ENCODE assay signal across 1 cellular context in genomic region chr9:136885950-136886578, GRCh38.
TF ChIP-seq lines count a peak whose summit lies in the region.

TSS of gene TRAF2 (plus strand) at chr9:136886516. CDS start at chr9:136898741, 12,225 bp downstream.

TF ChIP-seq in K562, 482 proteins besides CTCF, POLR2A, EP300 and RAD21 (continued from another document and continues in another):
- TF ChIP-seq PCBP1 (IDR thresholded peaks at IDR 0.05; ENCODE audit: low read depth, low read length, poor library complexity, severe bottlenecking): peak; percentile 93
- peak; percentile 64; the same call in 1 of the 2 replicates for TF ChIP-seq SIN3B (IDR thresholded peaks at IDR 0.05; ENCODE audit: low read depth)
- no peak; the same call in 1 of the 2 replicates for TF ChIP-seq TFAP4 (CRISPR knock-in tag; IDR thresholded peaks at IDR 0.05; ENCODE audit: borderline replicate concordance)
- TF ChIP-seq SOX6 (IDR thresholded peaks at IDR 0.05): no peak
- peak; percentile 77 for TF ChIP-seq HNRNPLL (IDR thresholded peaks at IDR 0.05; ENCODE audit: low read depth, low read length, poor library complexity, severe bottlenecking)
- TF ChIP-seq NKRF (IDR thresholded peaks at IDR 0.05; ENCODE audit: borderline replicate concordance): peak; percentile 37; the same call in 1 of the 2 replicates
- TF ChIP-seq ZNF778 (CRISPR knock-in tag; IDR thresholded peaks at IDR 0.05): no peak
- TF ChIP-seq ZNF511 (CRISPR knock-in tag; IDR thresholded peaks at IDR 0.05): no peak
- no peak for TF ChIP-seq TFE3 (CRISPR knock-in tag; IDR thresholded peaks at IDR 0.05)
- no peak for TF ChIP-seq IRF2 (CRISPR knock-in tag; IDR thresholded peaks at IDR 0.05)
- no peak for TF ChIP-seq HEY1 (CRISPR knock-in tag; IDR thresholded peaks at IDR 0.05; ENCODE audit: borderline replicate concordance)
- TF ChIP-seq HMGN3 (IDR thresholded peaks at IDR 0.05; ENCODE audit: borderline replicate concordance, extremely low read depth, insufficient read length, low read depth, low read length): peak; percentile 48
- TF ChIP-seq HIVEP1 (CRISPR knock-in tag; IDR thresholded peaks at IDR 0.05): 0 out of 2 replicates have a peak, but pooled peaks have one; percentile 13
- TF ChIP-seq MNT (conservative IDR thresholded peaks at IDR 0.05): peak; percentile 77 to 89
- no peak for TF ChIP-seq ZBTB2 (IDR thresholded peaks at IDR 0.05)
- TF ChIP-seq SAP30 (IDR thresholded peaks at IDR 0.05; ENCODE audit: borderline replicate concordance, insufficient read depth, low read depth, low read length, poor library complexity, severe bottlenecking): peak; percentile 80
- TF ChIP-seq JUND (IDR thresholded peaks at IDR 0.05; ENCODE audit: borderline replicate concordance, low read depth, low read length): 0 out of 2 replicates have a peak, but pooled peaks have one; percentile 13
- no peak for TF ChIP-seq JUND (tag; IDR thresholded peaks at IDR 0.05; ENCODE audit: borderline replicate concordance, low read depth, low read length)
- no peak for TF ChIP-seq BCOR (IDR thresholded peaks at IDR 0.05)
- peak in 1 of 3 experiments; percentile 24 for TF ChIP-seq YY1 (IDR thresholded peaks at IDR 0.05; ENCODE audit: borderline replicate concordance in 1 of 3, control insufficient read depth in 1 of 3, extremely low read depth in 1 of 3, insufficient read depth in 3 of 3, insufficient read length in 1 of 3, insufficient replicate concordance in 2 of 3, low read depth in 1 of 3, low read length in 2 of 3)
- TF ChIP-seq LCOR (CRISPR knock-in tag; IDR thresholded peaks at IDR 0.05): no peak
- TF ChIP-seq L3MBTL2 (IDR thresholded peaks at IDR 0.05): peak; percentile 82
- TF ChIP-seq NFIC (IDR thresholded peaks at IDR 0.05): no peak
- TF ChIP-seq UBTF (IDR thresholded peaks at IDR 0.05; ENCODE audit: borderline replicate concordance in 1 of 2, low read depth in 2 of 2, low read length in 2 of 2): 0 out of 4 replicates have a peak, but pooled peaks of 1 of the 2 experiments have one; percentile 25
- 0 out of 2 replicates have a peak, but pooled peaks have one; percentile 20 for TF ChIP-seq ZNF436 (CRISPR knock-in tag; IDR thresholded peaks at IDR 0.05)
- 0 out of 2 replicates have a peak, but pooled peaks have one; percentile 60 for TF ChIP-seq ZNF76 (CRISPR knock-in tag; IDR thresholded peaks at IDR 0.05; ENCODE audit: borderline replicate concordance)
- no peak for TF ChIP-seq SRF (CRISPR knock-in tag; IDR thresholded peaks at IDR 0.05)
- no peak for TF ChIP-seq MCM7 (IDR thresholded peaks at IDR 0.05)
- TF ChIP-seq ATF3 (IDR thresholded peaks at IDR 0.05): no peak
- TF ChIP-seq ATF3 (CRISPR knock-in tag; conservative IDR thresholded peaks at IDR 0.05): peak; percentile 50; the same call in 1 of the 2 replicates
- no peak for TF ChIP-seq ZNF696 (CRISPR knock-in tag; conservative IDR thresholded peaks at IDR 0.05)
- no peak for TF ChIP-seq ZNF217 (CRISPR knock-in tag; IDR thresholded peaks at IDR 0.05)
- TF ChIP-seq PRPF4 (IDR thresholded peaks at IDR 0.05; ENCODE audit: insufficient read depth, low read depth, low read length, poor library complexity, severe bottlenecking): no peak
- peak; percentile 61 for TF ChIP-seq TAF1 (IDR thresholded peaks at IDR 0.05; ENCODE audit: control insufficient read depth, extremely low read depth, insufficient read depth, low read length, severe bottlenecking)
- peak; percentile 92 for TF ChIP-seq CREM (IDR thresholded peaks at IDR 0.05; ENCODE audit: low read depth)
- TF ChIP-seq NR2C1 (IDR thresholded peaks at IDR 0.05): no peak
- TF ChIP-seq NR2C1 (tag; IDR thresholded peaks at IDR 0.05): no peak
- TF ChIP-seq POLR2AphosphoS5 (IDR thresholded peaks at IDR 0.05; ENCODE audit: control insufficient read depth, insufficient read depth, low read depth, low read length): peak; percentile 69
- TF ChIP-seq THAP7 (CRISPR knock-in tag; IDR thresholded peaks at IDR 0.05): no peak
- no peak for TF ChIP-seq ETV1 (tag; conservative IDR thresholded peaks at IDR 0.05; ENCODE audit: low read depth)
- TF ChIP-seq FUS (optimal IDR thresholded peaks at IDR 0.05; ENCODE audit: low read depth, low read length): no peak
- no peak for TF ChIP-seq HDAC6 (IDR thresholded peaks at IDR 0.05; ENCODE audit: low read depth, low read length)
- TF ChIP-seq BRCA1 (IDR thresholded peaks at IDR 0.05): no peak
- TF ChIP-seq BRCA1 (CRISPR knock-in tag; IDR thresholded peaks at IDR 0.05): no peak
- TF ChIP-seq CHD1 (IDR thresholded peaks at IDR 0.05; ENCODE audit: low read length): no peak
- TF ChIP-seq ELK3 (CRISPR knock-in tag; IDR thresholded peaks at IDR 0.05): no peak
- TF ChIP-seq CREB1 (IDR thresholded peaks at IDR 0.05): peak; percentile 88
- TF ChIP-seq CREB1 (CRISPR knock-in tag; IDR thresholded peaks at IDR 0.05): peak; percentile 87
- TF ChIP-seq USF1 (CRISPR knock-in tag; IDR thresholded peaks at IDR 0.05): no peak; the same call in 1 of the 2 replicates
- no peak for TF ChIP-seq ZNF699 (CRISPR knock-in tag; IDR thresholded peaks at IDR 0.05; ENCODE audit: insufficient replicate concordance)
- TF ChIP-seq POLR2B (IDR thresholded peaks at IDR 0.05; ENCODE audit: low read depth, partially characterized antibody): peak; percentile 74
- TF ChIP-seq ZNF324 (CRISPR knock-in tag; IDR thresholded peaks at IDR 0.05): 0 out of 2 replicates have a peak, but pooled peaks have one; percentile 28
- no peak for TF ChIP-seq POLR2AphosphoS2 (IDR thresholded peaks at IDR 0.05; ENCODE audit: low read length)
- TF ChIP-seq MTA3 (IDR thresholded peaks at IDR 0.05; ENCODE audit: borderline replicate concordance): peak; percentile 96
